9 cellular contexts compared by ENCODE assay signal in the genomic region with DNA sequence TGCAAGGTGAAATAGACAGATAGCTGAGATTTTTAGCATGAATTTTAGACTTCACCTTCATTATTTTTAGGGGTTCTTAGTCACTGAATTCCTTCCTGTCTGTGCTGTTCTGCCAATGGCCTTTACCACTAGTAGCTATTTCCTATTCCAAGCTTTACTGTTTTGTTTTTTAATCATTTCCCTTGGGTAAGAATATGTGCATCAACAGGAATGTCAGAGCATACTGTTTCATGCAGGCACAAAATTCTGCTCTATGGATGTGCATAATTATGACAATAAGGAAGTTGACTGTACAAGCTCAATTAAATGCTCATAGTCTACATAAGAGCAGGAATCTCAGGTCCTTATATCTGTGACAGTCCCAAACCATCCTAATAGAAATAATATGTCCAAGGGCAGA. TPM values are rescaled to one million over a fixed set of nuclear protein-coding genes. Genes with fewer than 3 reads are reported as not detected.
DNase-seq lines count a peak whose midpoint lies in the region; ATAC-seq and TF ChIP-seq lines count a peak whose summit lies in the region.
"Had no signal": no experiment of that assay in that cellular context is flagged by ENCODE, and none has a peak within 500 bp of the region (broad histone marks: within the 10 kb centered on the region; RNA-seq: fewer than 3 reads in every experiment).

No MANE protein-coding gene starts in this region.

- no peaks in the 10 kb centered on the region for H3K27me3 Mint-ChIP-seq in IgD-negative memory B cell
- peaks cover 18% of the 10 kb centered on the region for H3K27me3 Mint-ChIP-seq in nephron (ENCODE audit: low read depth)
- H3K27me3 Mint-ChIP-seq in WTC11 (ENCODE audit: low read depth) = peaks cover 23% of the 10 kb centered on the region

- ATAC-seq in WTC11 (no peak), GM19035 (IDR thresholded peaks at IDR 0.05; ENCODE audit: unreplicated experiment) (no peak)

- H3K4me1 ChIP-seq in colonic mucosa = peaks cover 8% of the 10 kb centered on the region

- H3K9me3 Mint-ChIP-seq in IgD-negative memory B cell = no peaks in the 10 kb centered on the region
- H3K9me3 Mint-ChIP-seq in nephron = no peaks in the 10 kb centered on the region
- no peaks in the 10 kb centered on the region for H3K9me3 Mint-ChIP-seq in WTC11

- H3K27ac Mint-ChIP-seq in IgD-negative memory B cell (peak overlapping the region; percentile 90 to 99 (median 91)), nephron (no peak overlapping the region), WTC11 (no peak overlapping the region)

- H3K36me3 ChIP-seq in colonic mucosa = peaks cover 15% of the 10 kb centered on the region

- no peaks in the 10 kb centered on the region for H3K27me3 ChIP-seq in colonic mucosa

- CTCF ChIA-PET in WTC11 (lab: Charles Lee) = interaction anchor here (2.1 to 2.7 kb wide), 2 partner anchors 72 to 167 kb away, joined by 8 to 9 read pairs; no protein-coding TSS in a partner anchor

- H3K36me3 Mint-ChIP-seq in IgD-negative memory B cell = peaks cover 4% of the 10 kb centered on the region
- peaks cover 39% of the 10 kb centered on the region for H3K36me3 Mint-ChIP-seq in nephron (ENCODE audit: low read depth)
- no peaks in the 10 kb centered on the region for H3K36me3 Mint-ChIP-seq in WTC11

- peak overlapping the region in 1 of 2 donors; percentile 39 for H3K9ac ChIP-seq in colonic mucosa (ENCODE audit: low read depth in 2 of 2, low read length in 2 of 2)

- H3K4me3 Mint-ChIP-seq in IgD-negative memory B cell (peak overlapping the region; percentile 93 to 99 (median 96)), nephron (peak overlapping the region in 2 of 3 experiments; percentile 34 to 43), WTC11 (no peak overlapping the region)

- H3K27ac ChIP-seq in colonic mucosa = peak overlapping the region; percentile 76

- TF ChIP-seq CTCF in colonic mucosa (IDR thresholded peaks at IDR 0.05) (no peak), nephron (IDR thresholded peaks at IDR 0.05; ENCODE audit: unreplicated experiment in 3 of 3) (no peak), WTC11 (IDR thresholded peaks at IDR 0.05) (no peak)

- DNase-seq in CD1c-positive myeloid dendritic cell (ENCODE audit: extremely low spot score) (peak; percentile 52), colonic mucosa (no peak), WTC11 (ENCODE audit: low spot score) (no peak), HUDEP-2 (lab: John Stamatoyannopoulos, UW; ENCODE audit: unreplicated experiment in 76 of 76) (no peak), NCI-H510A treated with DMSO at 0.1 percent for 48 hours (lab: John Stamatoyannopoulos, UW) (no peak)
- DNase-seq: nucleus accumbens had no signal

- H3K9me3 ChIP-seq in colonic mucosa = no peaks in the 10 kb centered on the region

- intact Hi-C loops in colonic mucosa (cut with DNase I) = no loop called here

- no peak overlapping the region for H3K4me3 ChIP-seq in colonic mucosa

- POLR2A ChIA-PET in WTC11 (lab: Charles Lee) = no interaction called here

- H3K4me1 Mint-ChIP-seq in IgD-negative memory B cell (peaks cover 54 to 66% (median 58%) of the 10 kb centered on the region in 3 donors), nephron (peaks cover 42% of the 10 kb centered on the region), WTC11 (peaks cover 16% of the 10 kb centered on the region)

TF ChIP-seq in WTC11, 78 proteins besides CTCF, POLR2A, EP300 and RAD21:
- TF ChIP-seq CDX4 (CRISPR knock-in tag; IDR thresholded peaks at IDR 0.05; ENCODE audit: borderline replicate concordance) = no peak
- no peak for TF ChIP-seq MXD4 (CRISPR knock-in tag; IDR thresholded peaks at IDR 0.05; ENCODE audit: borderline replicate concordance)
- TF ChIP-seq, protein P1, sequence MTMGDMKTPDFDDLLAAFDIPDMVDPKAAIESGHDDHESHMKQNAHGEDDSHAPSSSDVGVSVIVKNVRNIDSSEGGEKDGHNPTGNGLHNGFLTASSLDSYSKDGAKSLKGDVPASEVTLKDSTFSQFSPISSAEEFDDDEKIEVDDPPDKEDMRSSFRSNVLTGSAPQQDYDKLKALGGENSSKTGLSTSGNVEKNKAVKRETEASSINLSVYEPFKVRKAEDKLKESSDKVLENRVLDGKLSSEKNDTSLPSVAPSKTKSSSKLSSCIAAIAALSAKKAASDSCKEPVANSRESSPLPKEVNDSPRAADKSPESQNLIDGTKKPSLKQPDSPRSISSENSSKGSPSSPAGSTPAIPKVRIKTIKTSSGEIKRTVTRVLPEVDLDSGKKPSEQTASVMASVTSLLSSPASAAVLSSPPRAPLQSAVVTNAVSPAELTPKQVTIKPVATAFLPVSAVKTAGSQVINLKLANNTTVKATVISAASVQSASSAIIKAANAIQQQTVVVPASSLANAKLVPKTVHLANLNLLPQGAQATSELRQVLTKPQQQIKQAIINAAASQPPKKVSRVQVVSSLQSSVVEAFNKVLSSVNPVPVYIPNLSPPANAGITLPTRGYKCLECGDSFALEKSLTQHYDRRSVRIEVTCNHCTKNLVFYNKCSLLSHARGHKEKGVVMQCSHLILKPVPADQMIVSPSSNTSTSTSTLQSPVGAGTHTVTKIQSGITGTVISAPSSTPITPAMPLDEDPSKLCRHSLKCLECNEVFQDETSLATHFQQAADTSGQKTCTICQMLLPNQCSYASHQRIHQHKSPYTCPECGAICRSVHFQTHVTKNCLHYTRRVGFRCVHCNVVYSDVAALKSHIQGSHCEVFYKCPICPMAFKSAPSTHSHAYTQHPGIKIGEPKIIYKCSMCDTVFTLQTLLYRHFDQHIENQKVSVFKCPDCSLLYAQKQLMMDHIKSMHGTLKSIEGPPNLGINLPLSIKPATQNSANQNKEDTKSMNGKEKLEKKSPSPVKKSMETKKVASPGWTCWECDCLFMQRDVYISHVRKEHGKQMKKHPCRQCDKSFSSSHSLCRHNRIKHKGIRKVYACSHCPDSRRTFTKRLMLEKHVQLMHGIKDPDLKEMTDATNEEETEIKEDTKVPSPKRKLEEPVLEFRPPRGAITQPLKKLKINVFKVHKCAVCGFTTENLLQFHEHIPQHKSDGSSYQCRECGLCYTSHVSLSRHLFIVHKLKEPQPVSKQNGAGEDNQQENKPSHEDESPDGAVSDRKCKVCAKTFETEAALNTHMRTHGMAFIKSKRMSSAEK (CRISPR knock-in tag; IDR thresholded peaks at IDR 0.05; ENCODE audit: borderline replicate concordance) = no peak
- no peak for TF ChIP-seq ZNF396 (CRISPR knock-in tag; IDR thresholded peaks at IDR 0.05; ENCODE audit: borderline replicate concordance)
- no peak for TF ChIP-seq MYBL2 (CRISPR knock-in tag; IDR thresholded peaks at IDR 0.05)
- no peak for TF ChIP-seq ZMAT4 (CRISPR knock-in tag; IDR thresholded peaks at IDR 0.05)
- no peak for TF ChIP-seq NFYB (CRISPR knock-in tag; conservative IDR thresholded peaks at IDR 0.05; ENCODE audit: low read depth)
- no peak for TF ChIP-seq TP53 (CRISPR knock-in tag; IDR thresholded peaks at IDR 0.05)
- TF ChIP-seq, protein P2, sequence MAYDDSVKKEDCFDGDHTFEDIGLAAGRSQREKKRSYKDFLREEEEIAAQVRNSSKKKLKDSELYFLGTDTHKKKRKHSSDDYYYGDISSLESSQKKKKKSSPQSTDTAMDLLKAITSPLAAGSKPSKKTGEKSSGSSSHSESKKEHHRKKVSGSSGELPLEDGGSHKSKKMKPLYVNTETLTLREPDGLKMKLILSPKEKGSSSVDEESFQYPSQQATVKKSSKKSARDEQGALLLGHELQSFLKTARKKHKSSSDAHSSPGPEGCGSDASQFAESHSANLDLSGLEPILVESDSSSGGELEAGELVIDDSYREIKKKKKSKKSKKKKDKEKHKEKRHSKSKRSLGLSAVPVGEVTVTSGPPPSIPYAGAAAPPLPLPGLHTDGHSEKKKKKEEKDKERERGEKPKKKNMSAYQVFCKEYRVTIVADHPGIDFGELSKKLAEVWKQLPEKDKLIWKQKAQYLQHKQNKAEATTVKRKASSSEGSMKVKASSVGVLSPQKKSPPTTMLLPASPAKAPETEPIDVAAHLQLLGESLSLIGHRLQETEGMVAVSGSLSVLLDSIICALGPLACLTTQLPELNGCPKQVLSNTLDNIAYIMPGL (CRISPR knock-in tag; IDR thresholded peaks at IDR 0.05) = no peak
- TF ChIP-seq MAX (CRISPR knock-in tag; IDR thresholded peaks at IDR 0.05) = no peak
- no peak for TF ChIP-seq ZNF121 (CRISPR knock-in tag; IDR thresholded peaks at IDR 0.05)

RNA-seq across cellular contexts. Expression of gene TNFAIP3, which starts 5.0 kb away (rescaled TPM):
- 40.7 TPM for polyA plus RNA-seq in IgD-negative memory B cell
- total RNA-seq in colonic mucosa = 10 to 100 TPM; 18.1 to 46.3 TPM
- 3.0 to 4.7 TPM (median 4.2 TPM) in 3 replicates for total RNA-seq in WTC11 (2021)

Comparison
In these comparisons a context has a peak if more than half of its experiments do, and no peak if none do; other contexts are left out.
1. H3K27ac Mint-ChIP-seq: peak in IgD-negative memory B cell (3 of 3); none in nephron (0 of 3) and WTC11 (single experiment).